24 cellular contexts compared by ENCODE assay signal in the genomic region with DNA sequence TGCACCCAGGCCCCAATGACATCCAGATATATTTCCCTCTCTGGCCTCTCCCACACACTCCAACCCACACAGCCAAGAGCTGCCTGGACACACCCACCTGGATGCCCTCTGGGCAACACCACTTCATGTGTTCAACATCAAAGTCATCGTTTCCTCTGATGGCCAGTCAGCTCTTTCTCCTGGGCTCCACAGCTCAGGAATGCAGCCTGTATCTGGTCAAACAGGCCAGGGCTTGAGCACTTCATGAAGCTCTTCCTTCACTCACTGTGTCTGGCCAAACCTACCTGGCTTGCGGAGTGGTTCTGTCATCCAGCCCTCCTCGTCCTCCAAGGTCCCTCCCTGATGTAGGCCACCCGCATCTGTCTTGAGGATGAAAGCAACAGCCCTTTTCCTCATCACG. TPM values are rescaled to one million over a fixed set of nuclear protein-coding genes. Genes with fewer than 3 reads are reported as not detected.
"Had no signal": no experiment of that assay in that cellular context is flagged by ENCODE, and none has a peak within 500 bp of the region (broad histone marks: within the 10 kb centered on the region; RNA-seq: fewer than 3 reads in every experiment).

No MANE protein-coding gene starts in this region.

- H3K4me3 Mint-ChIP-seq: activated CD4-positive, alpha-beta memory T cell treated with anti-CD3 and anti-CD28 coated beads, Interleukin-2, amount 10 ng/mL, durations not matched to agents 7 days and 5 days; activated CD4-positive, alpha-beta T cell treated with anti-CD3 and anti-CD28 coated beads, Interleukin-2, amount 10 ng/mL, durations not matched to agents 24 days and 14 days; activated naive CD4-positive, alpha-beta T cell treated with anti-CD3 and anti-CD28 coated beads, Interleukin-2, amount 50 U/mL, for 24 hours; central memory CD8-positive, alpha-beta T cell; immature natural killer cell; natural killer cell; T-cell; T-helper 2 cell treated with Interferon-gamma antibody and Interleukin-4, amounts not matched to agents 5 μg/mL and 100 μg/mL, for 36 hours had no signal

- H3K79me2 ChIP-seq: hepatocyte had no signal

- H3K4me2 ChIP-seq: hepatocyte had no signal

- H3K4me1 Mint-ChIP-seq: activated CD4-positive, alpha-beta T cell treated with anti-CD3 and anti-CD28 coated beads, Interleukin-2, amount 10 ng/mL, durations not matched to agents 24 days and 14 days; activated naive CD4-positive, alpha-beta T cell treated with anti-CD3 and anti-CD28 coated beads, Interleukin-2, amount 50 U/mL, for 24 hours; central memory CD8-positive, alpha-beta T cell; immature natural killer cell; T-cell had no signal

- H3K36me3 Mint-ChIP-seq: activated naive CD4-positive, alpha-beta T cell treated with anti-CD3 and anti-CD28 coated beads, Interleukin-2, amount 50 U/mL, for 24 hours; immature natural killer cell; natural killer cell; T-cell had no signal

- H3K9me3 Mint-ChIP-seq: activated CD4-positive, alpha-beta memory T cell treated with anti-CD3 and anti-CD28 coated beads, Interleukin-2, amount 10 ng/mL, durations not matched to agents 7 days and 5 days; activated CD4-positive, alpha-beta T cell treated with anti-CD3 and anti-CD28 coated beads, Interleukin-2, amount 10 ng/mL, durations not matched to agents 24 days and 14 days; activated naive CD4-positive, alpha-beta T cell treated with anti-CD3 and anti-CD28 coated beads, Interleukin-2, amount 50 U/mL, for 24 hours; central memory CD8-positive, alpha-beta T cell; immature natural killer cell; natural killer cell; T-cell; T-helper 2 cell treated with Interferon-gamma antibody and Interleukin-4, amounts not matched to agents 5 μg/mL and 100 μg/mL, for 36 hours had no signal

- H3K36me3 ChIP-seq: ascending aorta, brain microvascular endothelial cell, pancreas had no signal

- DNase-seq: activated CD4-positive, alpha-beta memory T cell treated with anti-CD3 and anti-CD28 coated beads, Interleukin-2, amount 10 ng/mL, durations not matched to agents 7 days and 5 days; activated CD4-positive, alpha-beta T cell treated with anti-CD3 and anti-CD28 coated beads, Interleukin-2, amount 10 ng/mL, durations not matched to agents 24 days and 14 days; activated gamma-delta T cell treated with Interleukin-2 at 50 U/mL for 16 hours; brain microvascular endothelial cell; dorsolateral prefrontal cortex; foreskin melanocyte; immature natural killer cell; left ventricle myocardium superior; midbrain; natural killer cell; pancreas; psoas muscle; right cardiac atrium; stimulated activated CD4-positive, alpha-beta T cell treated with anti-CD3 and anti-CD28 coated beads, Interleukin-4, amount 100 ng/mL, for 24 hours; stimulated activated naive CD4-positive, alpha-beta T cell treated with Interleukin-2 at 50 U/mL for 16 hours; T-cell had no signal

- H3K27me3 Mint-ChIP-seq: activated CD4-positive, alpha-beta T cell treated with anti-CD3 and anti-CD28 coated beads, Interleukin-2, amount 10 ng/mL, durations not matched to agents 24 days and 14 days had no signal

- H3K27ac ChIP-seq: ascending aorta, brain microvascular endothelial cell, dorsolateral prefrontal cortex, hepatocyte, pancreas, psoas muscle, VCaP had no signal

- H3K4me3 ChIP-seq: ascending aorta, dorsolateral prefrontal cortex, hepatocyte, pancreas, psoas muscle had no signal

- ATAC-seq: activated CD4-positive, CD25-positive, alpha-beta regulatory T cell treated with anti-CD3 and anti-CD28 coated beads, Interleukin-2, amount 50 U/mL, for 24 hours; left ventricle myocardium superior; natural killer cell; pancreas; psoas muscle; right cardiac atrium; T-cell had no signal

- H3K27ac Mint-ChIP-seq: activated CD4-positive, alpha-beta memory T cell treated with anti-CD3 and anti-CD28 coated beads, Interleukin-2, amount 10 ng/mL, durations not matched to agents 7 days and 5 days; activated CD4-positive, alpha-beta T cell treated with anti-CD3 and anti-CD28 coated beads, Interleukin-2, amount 10 ng/mL, durations not matched to agents 24 days and 14 days; activated naive CD4-positive, alpha-beta T cell treated with anti-CD3 and anti-CD28 coated beads, Interleukin-2, amount 50 U/mL, for 24 hours; immature natural killer cell; natural killer cell; T-cell; T-helper 2 cell treated with Interferon-gamma antibody and Interleukin-4, amounts not matched to agents 5 μg/mL and 100 μg/mL, for 36 hours had no signal

- H3K9me3 ChIP-seq: ascending aorta, pancreas, psoas muscle had no signal

- H2AFZ ChIP-seq: hepatocyte had no signal

- H3K27me3 ChIP-seq: ascending aorta, brain microvascular endothelial cell, hepatocyte, pancreas had no signal

- H3K4me1 ChIP-seq: ascending aorta, pancreas, psoas muscle had no signal

RNA-seq across cellular contexts. Expression of gene SLC6A11, which starts 35.8 kb away (rescaled TPM):
- total RNA-seq: activated CD4-positive, alpha-beta memory T cell treated with anti-CD3 and anti-CD28 coated beads, Interleukin-2, amount 10 ng/mL, durations not matched to agents 7 days and 5 days; activated CD4-positive, alpha-beta T cell treated with anti-CD3 and anti-CD28 coated beads, Interleukin-2, amount 10 ng/mL, durations not matched to agents 24 days and 14 days; ascending aorta; epithelial cell of proximal tubule; left ventricle myocardium superior; natural killer cell; psoas muscle; right cardiac atrium; T-cell had no signal
- polyA plus RNA-seq: immature natural killer cell had no signal
